In genomic region chr4:139163806-139164206, GRCh38 we compare ENCODE assay signal across 1 cellular context.
A peak's percentile ranks its signal among the peaks of the same experiment; 100 is the strongest.
TF ChIP-seq lines count a peak whose summit lies in the region.

No MANE protein-coding gene starts in this region.

TF ChIP-seq in GM12878, 131 proteins besides CTCF, POLR2A, EP300 and RAD21:
- TF ChIP-seq, protein P1, sequence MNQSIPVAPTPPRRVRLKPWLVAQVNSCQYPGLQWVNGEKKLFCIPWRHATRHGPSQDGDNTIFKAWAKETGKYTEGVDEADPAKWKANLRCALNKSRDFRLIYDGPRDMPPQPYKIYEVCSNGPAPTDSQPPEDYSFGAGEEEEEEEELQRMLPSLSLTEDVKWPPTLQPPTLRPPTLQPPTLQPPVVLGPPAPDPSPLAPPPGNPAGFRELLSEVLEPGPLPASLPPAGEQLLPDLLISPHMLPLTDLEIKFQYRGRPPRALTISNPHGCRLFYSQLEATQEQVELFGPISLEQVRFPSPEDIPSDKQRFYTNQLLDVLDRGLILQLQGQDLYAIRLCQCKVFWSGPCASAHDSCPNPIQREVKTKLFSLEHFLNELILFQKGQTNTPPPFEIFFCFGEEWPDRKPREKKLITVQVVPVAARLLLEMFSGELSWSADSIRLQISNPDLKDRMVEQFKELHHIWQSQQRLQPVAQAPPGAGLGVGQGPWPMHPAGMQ (IDR thresholded peaks at IDR 0.05; ENCODE audit: borderline replicate concordance): peak; percentile 10; the same call in 1 of the 2 replicates
- no peak for TF ChIP-seq ZZZ3 (IDR thresholded peaks at IDR 0.05; ENCODE audit: control insufficient read depth, insufficient read length, low read depth)
